Comparison of ENCODE assay signal across 20 cellular contexts in the genomic region with DNA sequence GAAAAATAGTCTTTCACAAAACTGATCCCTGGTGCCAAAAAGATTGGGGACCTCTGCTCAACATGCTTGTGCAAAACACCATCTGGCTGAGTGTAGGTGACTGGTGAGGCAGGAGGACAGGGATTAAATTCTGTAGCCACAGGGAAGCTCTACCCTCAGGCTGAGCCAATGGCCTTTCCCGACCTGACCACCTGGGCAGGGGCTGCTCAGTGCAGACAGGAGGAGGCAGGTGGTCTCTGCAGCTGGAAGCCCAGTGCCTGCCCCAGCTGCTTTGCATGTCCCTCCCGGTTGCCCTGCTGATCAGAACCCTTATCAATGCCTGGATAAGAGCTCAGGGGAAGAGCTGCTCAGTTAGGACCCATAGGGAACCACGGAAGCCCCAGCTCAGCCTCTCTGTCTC.
A peak's percentile ranks its signal among the peaks of the same experiment; 100 is the strongest.
DNase-seq lines count a peak whose midpoint lies in the region; ATAC-seq lines count a peak whose summit lies in the region.
"Had no signal": no experiment of that assay in that cellular context is flagged by ENCODE, and none has a peak within 500 bp of the region (broad histone marks: within the 10 kb centered on the region; RNA-seq: fewer than 3 reads in every experiment).

No MANE protein-coding gene starts in this region.

- peak; percentile 27 for DNase-seq in activated CD8-positive, alpha-beta memory T cell treated with anti-CD3 and anti-CD28 coated beads, Interleukin-2, amount 10 ng/mL, durations not matched to agents 7 days and 5 days
- no peak for DNase-seq in activated CD8-positive, alpha-beta memory T cell treated with anti-CD3 and anti-CD28 coated beads for 24 hours
- peak; percentile 42 for DNase-seq in ecto neural progenitor cell (ENCODE audit: low spot score)
- peak; percentile 49 for DNase-seq in islet precursor cell
- no peak for DNase-seq in aorta
- DNase-seq in hepatic stellate cell (ENCODE audit: low spot score) = no peak
- DNase-seq: CD8-positive, alpha-beta T cell; DMS153; GDM1; MV-4-11; NCI-H1694; NCI-H2081; NCI-H2171 treated with DMSO at 0.1 percent for 48 hours; NCI-H446; NCI-H526 had no signal

- no peak overlapping the region for H3K4me3 ChIP-seq in aorta (ENCODE audit: low read length in 2 of 2)
- H3K4me3 ChIP-seq: BLaER1 treated with 17β-estradiol and CSF1 and Interleukin-3, amounts not matched to agents 10 nM and 100 nM; SJSA1 had no signal

- CTCF ChIA-PET in activated CD8-positive, alpha-beta memory T cell treated with anti-CD3 and anti-CD28 coated beads, Interleukin-2, amount 10 ng/mL, durations not matched to agents 7 days and 5 days (lab: Charles Lee) = no interaction called here

- H3K9me3 ChIP-seq in aorta (ENCODE audit: control insufficient read depth, low read length) = no peaks in the 10 kb centered on the region
- H3K9me3 ChIP-seq: BLaER1 treated with 17β-estradiol and CSF1 and Interleukin-3, amounts not matched to agents 10 nM and 100 nM; SJSA1 had no signal

- no peaks in the 10 kb centered on the region for H3K9me3 Mint-ChIP-seq in activated CD8-positive, alpha-beta memory T cell treated with anti-CD3 and anti-CD28 coated beads, Interleukin-2, amount 10 ng/mL, durations not matched to agents 7 days and 5 days (ENCODE audit: low read depth)
- H3K9me3 Mint-ChIP-seq: CD8-positive, alpha-beta T cell had no signal

- ATAC-seq in activated CD8-positive, alpha-beta memory T cell treated with anti-CD3 and anti-CD28 coated beads, Interleukin-2, amount 10 ng/mL, durations not matched to agents 7 days and 5 days = no peak
- ATAC-seq in aorta (ENCODE audit: low FRiP score) (peak; percentile 33), HG03354 (IDR thresholded peaks at IDR 0.05; ENCODE audit: poor library complexity, severe bottlenecking, unreplicated experiment) (no peak), HG03039 (IDR thresholded peaks at IDR 0.05; ENCODE audit: unreplicated experiment) (no peak)
- ATAC-seq: CD8-positive, alpha-beta T cell had no signal

- H3K27ac ChIP-seq in aorta (ENCODE audit: low read depth in 1 of 2, low read length in 2 of 2) = no peak overlapping the region
- H3K27ac ChIP-seq: 22Rv1; BLaER1 treated with 17β-estradiol and CSF1 and Interleukin-3, amounts not matched to agents 10 nM and 100 nM; SJSA1 had no signal

- H3K4me1 Mint-ChIP-seq in activated CD8-positive, alpha-beta memory T cell treated with anti-CD3 and anti-CD28 coated beads, Interleukin-2, amount 10 ng/mL, durations not matched to agents 7 days and 5 days = no peaks in the 10 kb centered on the region

- WGBS in aorta, 2 donors = 60 to 70% methylated on average over 3 of the region's 3 CpGs

- peaks cover 0 to 3% of the 10 kb centered on the region in 2 donors for H3K27me3 ChIP-seq in aorta (ENCODE audit: control insufficient read depth in 1 of 2, insufficient read depth in 2 of 2, low read length in 1 of 2)

- H3K4me1 ChIP-seq in aorta (ENCODE audit: control insufficient read depth in 1 of 2, insufficient read depth in 2 of 2, low read length in 2 of 2) = no peaks in the 10 kb centered on the region
- H3K4me1 ChIP-seq: SJSA1 had no signal

- no peaks in the 10 kb centered on the region for H3K36me3 ChIP-seq in aorta (ENCODE audit: control insufficient read depth in 1 of 2, insufficient read depth in 2 of 2, low read length in 1 of 2)
- H3K36me3 ChIP-seq: BLaER1 treated with 17β-estradiol and CSF1 and Interleukin-3, amounts not matched to agents 10 nM and 100 nM; SJSA1 had no signal

- no peak overlapping the region for H3K4me3 Mint-ChIP-seq in activated CD8-positive, alpha-beta memory T cell treated with anti-CD3 and anti-CD28 coated beads, Interleukin-2, amount 10 ng/mL, durations not matched to agents 7 days and 5 days
- H3K4me3 Mint-ChIP-seq: CD8-positive, alpha-beta T cell had no signal

- intact Hi-C loops in aorta (cut with DNase I) = no loop called here

- H3K27ac Mint-ChIP-seq in activated CD8-positive, alpha-beta memory T cell treated with anti-CD3 and anti-CD28 coated beads, Interleukin-2, amount 10 ng/mL, durations not matched to agents 7 days and 5 days = no peak overlapping the region
- H3K27ac Mint-ChIP-seq: CD8-positive, alpha-beta T cell had no signal

- peaks cover 38% of the 10 kb centered on the region for H3K27me3 Mint-ChIP-seq in activated CD8-positive, alpha-beta memory T cell treated with anti-CD3 and anti-CD28 coated beads, Interleukin-2, amount 10 ng/mL, durations not matched to agents 7 days and 5 days

- H3K36me3 Mint-ChIP-seq in activated CD8-positive, alpha-beta memory T cell treated with anti-CD3 and anti-CD28 coated beads, Interleukin-2, amount 10 ng/mL, durations not matched to agents 7 days and 5 days = no peaks in the 10 kb centered on the region
- H3K36me3 Mint-ChIP-seq: CD8-positive, alpha-beta T cell had no signal

Comparison
In these comparisons a context has a peak if more than half of its experiments do, and no peak if none do; other contexts are left out.
1. DNase-seq: peak in activated CD8-positive, alpha-beta memory T cell treated with anti-CD3 and anti-CD28 coated beads, Interleukin-2, amount 10 ng/mL, durations not matched to agents 7 days and 5 days (single experiment), ecto neural progenitor cell (single experiment) and islet precursor cell (single experiment); none in activated CD8-positive, alpha-beta memory T cell treated with anti-CD3 and anti-CD28 coated beads for 24 hours (single experiment), aorta (0 of 2) and hepatic stellate cell (single experiment).